In genomic region chr15:59543721-59544547, GRCh38 we compare ENCODE assay signal across 1 cellular context.
TF ChIP-seq lines count a peak whose summit lies in the region.

No MANE protein-coding gene starts in this region.

TF ChIP-seq in GM12878, 131 proteins besides CTCF, POLR2A, EP300 and RAD21 (continued from another document):
- no peak for TF ChIP-seq PKNOX1 (IDR thresholded peaks at IDR 0.05)
TF ChIP-seq in GM12878: peak in this region for 18.
